18 cellular contexts compared by ENCODE assay signal in genomic region chr2:127118467-127118866, GRCh38. TPM values are rescaled to one million over a fixed set of nuclear protein-coding genes. Genes with fewer than 3 reads are reported as not detected.
DNase-seq lines count a peak whose midpoint lies in the region; ATAC-seq and TF ChIP-seq lines count a peak whose summit lies in the region.
"Had no signal": no experiment of that assay in that cellular context is flagged by ENCODE, and none has a peak within 500 bp of the region (broad histone marks: within the 10 kb centered on the region; RNA-seq: fewer than 3 reads in every experiment).

No MANE protein-coding gene starts in this region.

- no peak overlapping the region for H3K4me2 ChIP-seq in GM23248 (ENCODE audit: unreplicated experiment)
- H3K4me2 ChIP-seq: A549 had no signal

- DNase-seq in Caco-2 = no peak
- peak; percentile 12 for DNase-seq in colonic mucosa
- peak; percentile 42 for DNase-seq in posterior vena cava (ENCODE audit: low spot score)
- DNase-seq in left ventricle myocardium inferior = no peak
- no peak for DNase-seq in GM10266 (ENCODE audit: extremely low spot score)
- no peak for DNase-seq in GM23248
- DNase-seq in gastrocnemius medialis = no peak
- DNase-seq: Calu3; CD4-positive, CD25-positive, alpha-beta regulatory T cell; HCEC 1CT; Karpas-422; MM.1S; NCI-H1930; NCI-H2171 treated with DMSO at 0.1 percent for 48 hours; NCI-H510A had no signal

- peak overlapping the region; percentile 9 for H3K4me3 Mint-ChIP-seq in Caco-2 (ENCODE audit: unreplicated experiment)
- H3K4me3 Mint-ChIP-seq: CD4-positive, CD25-positive, alpha-beta regulatory T cell had no signal

- no peaks in the 10 kb centered on the region for H3K27me3 ChIP-seq in Caco-2 (replicated peaks; ENCODE audit: control insufficient read depth, insufficient read depth, low read length)
- no peaks in the 10 kb centered on the region for H3K27me3 ChIP-seq in colonic mucosa
- H3K27me3 ChIP-seq in layer of hippocampus (ENCODE audit: control insufficient read depth, insufficient read depth, low read length) = no peaks in the 10 kb centered on the region
- H3K27me3 ChIP-seq in left ventricle myocardium inferior (ENCODE audit: low read depth) = peaks cover 25% of the 10 kb centered on the region
- H3K27me3 ChIP-seq in GM23248 (replicated peaks; ENCODE audit: insufficient read depth) = no peaks in the 10 kb centered on the region; the same call in 1 of the 2 replicates
- no peaks in the 10 kb centered on the region for H3K27me3 ChIP-seq in gastrocnemius medialis

- in situ Hi-C loops in GM23248 (cut with MboI) (no loop called here), gastrocnemius medialis (cut with MboI; ENCODE audit: low sequenced_read_pairs in 4 of 4) (no loop called here)

- TF ChIP-seq CTCF in Caco-2 (IDR thresholded peaks at IDR 0.05; ENCODE audit: insufficient read depth in 1 of 2, low read depth in 1 of 2, low read length in 1 of 2, severe bottlenecking in 1 of 2, unreplicated experiment in 1 of 2) (no peak), colonic mucosa (IDR thresholded peaks at IDR 0.05) (no peak), left ventricle myocardium inferior (IDR thresholded peaks at IDR 0.05; ENCODE audit: borderline replicate concordance) (no peak), GM10266 (IDR thresholded peaks at IDR 0.05; ENCODE audit: control insufficient read depth, insufficient read depth, low read depth, missing control alignments) (no peak), gastrocnemius medialis (IDR thresholded peaks at IDR 0.05 in 4 of 5, conservative IDR thresholded peaks at IDR 0.05 in 1 of 5) (no peak)

- POLR2A ChIA-PET in Caco-2 (lab: Charles Lee) = no interaction called here

- H3K9ac ChIP-seq in colonic mucosa (ENCODE audit: low read depth in 2 of 2, low read length in 2 of 2) (no peak overlapping the region), GM23248 (no peak overlapping the region)

- peaks cover 75% of the 10 kb centered on the region for H3K4me1 ChIP-seq in Caco-2
- no peaks in the 10 kb centered on the region for H3K4me1 ChIP-seq in colonic mucosa
- H3K4me1 ChIP-seq in left ventricle myocardium inferior = no peaks in the 10 kb centered on the region
- H3K4me1 ChIP-seq in GM23248 (ENCODE audit: insufficient read depth) = peaks cover 17% of the 10 kb centered on the region
- H3K4me1 ChIP-seq in gastrocnemius medialis = no peaks in the 10 kb centered on the region

- H3K9me3 ChIP-seq in Caco-2 (no peaks in the 10 kb centered on the region), colonic mucosa (no peaks in the 10 kb centered on the region), left ventricle myocardium inferior (replicated peaks) (no peaks in the 10 kb centered on the region), GM23248 (ENCODE audit: low read depth) (no peaks in the 10 kb centered on the region), gastrocnemius medialis (no peaks in the 10 kb centered on the region)
- H3K9me3 ChIP-seq: A549 had no signal

- H3K36me3 ChIP-seq in Caco-2 (ENCODE audit: control insufficient read depth, insufficient read depth, low read length) (no peaks in the 10 kb centered on the region; the same call in none of the 2 replicates), colonic mucosa (no peaks in the 10 kb centered on the region), left ventricle myocardium inferior (no peaks in the 10 kb centered on the region), GM23248 (ENCODE audit: low read depth) (no peaks in the 10 kb centered on the region), gastrocnemius medialis (no peaks in the 10 kb centered on the region)

- H4K20me1 ChIP-seq in GM23248 (ENCODE audit: insufficient read depth) = no peaks in the 10 kb centered on the region

- no peaks in the 10 kb centered on the region for H3K27me3 Mint-ChIP-seq in Caco-2 (ENCODE audit: insufficient read depth, unreplicated experiment)

- H3K9me3 Mint-ChIP-seq in Caco-2 (ENCODE audit: unreplicated experiment) = no peaks in the 10 kb centered on the region

- peaks cover 9% of the 10 kb centered on the region for H3K36me3 Mint-ChIP-seq in Caco-2 (ENCODE audit: insufficient read depth, unreplicated experiment)
- H3K36me3 Mint-ChIP-seq: CD4-positive, CD25-positive, alpha-beta regulatory T cell had no signal

- 0 out of 2 replicates have a peak overlapping the region, but pooled peaks have one; percentile 2 for H3K4me3 ChIP-seq in Caco-2 (ENCODE audit: low read depth, low read length)
- no peak overlapping the region for H3K4me3 ChIP-seq in colonic mucosa
- H3K4me3 ChIP-seq in left ventricle myocardium inferior = no peak overlapping the region
- H3K4me3 ChIP-seq in GM23248 = no peak overlapping the region
- no peak overlapping the region for H3K4me3 ChIP-seq in gastrocnemius medialis
- H3K4me3 ChIP-seq: A549, GM12878 had no signal

- H3K27ac ChIP-seq in colonic mucosa (no peak overlapping the region), layer of hippocampus (ENCODE audit: low read depth, low read length) (peak overlapping the region; percentile 93), left ventricle myocardium inferior (replicated peaks) (no peak overlapping the region), GM23248 (no peak overlapping the region), gastrocnemius medialis (no peak overlapping the region)
- H3K27ac ChIP-seq: A549 had no signal

- CTCF ChIA-PET in Caco-2 (lab: Charles Lee) = no interaction called here

- no TSS peak for BruUV-seq in Caco-2 (replicated peaks; lab: Mats Ljungman, UMichigan)

- no peaks in the 10 kb centered on the region for H3K9me2 ChIP-seq in GM23248 (ENCODE audit: insufficient read depth)

- peaks cover 18% of the 10 kb centered on the region for H3F3A ChIP-seq in GM23248 (ENCODE audit: insufficient read depth)

- TF ChIP-seq POLR2A in gastrocnemius medialis (IDR thresholded peaks at IDR 0.05) = no peak

- intact Hi-C loops in Caco-2 (cut with micrococcal nuclease; ENCODE audit: unreplicated experiment) (loop anchor here (1.0 to 5.0 kb wide), 2 partner anchors 11 to 409 kb away; partner anchors contain the start of genes BIN1 and IWS1), colonic mucosa (cut with DNase I) (no loop called here), posterior vena cava (cut with DNase I) (no loop called here), left ventricle myocardium inferior (cut with micrococcal nuclease) (no loop called here), gastrocnemius medialis (cut with DNase I; ENCODE audit: low total_unique reads) (no loop called here)

- no peak for ATAC-seq in gastrocnemius medialis
- ATAC-seq: A549, GM12878 had no signal

- peaks cover 54% of the 10 kb centered on the region for H3K4me1 Mint-ChIP-seq in Caco-2 (ENCODE audit: low read depth, unreplicated experiment)

- no peaks in the 10 kb centered on the region for H3K79me2 ChIP-seq in GM23248 (ENCODE audit: insufficient read depth)

- H3K27ac Mint-ChIP-seq in Caco-2 (ENCODE audit: unreplicated experiment) = peak overlapping the region; percentile 88
- H3K27ac Mint-ChIP-seq: CD4-positive, CD25-positive, alpha-beta regulatory T cell had no signal

- H2AFZ ChIP-seq in GM23248 = no peak overlapping the region

- 88 to 92% methylated on average over 6 of the region's 6 CpGs for WGBS in GM23248 (ENCODE audit: low coverage in 1 of 2, low lambda C conversion rate in 2 of 2, missing lambda C conversion rate in 2 of 2), 2 experiments

RNA-seq across cellular contexts. Expression of gene BIN1, which starts 11.5 kb away (rescaled TPM):
- total RNA-seq in Caco-2 (2022) (198 and 205 TPM in 2 replicates), colonic mucosa (10 to 100 TPM; 38.5 to 60.8 TPM), posterior vena cava (10 to 100 TPM; 49.2 to 84.8 TPM), left ventricle myocardium inferior (15.8 TPM), gastrocnemius medialis (1,000 to 10,000 TPM; 1,150 to 2,167 (median 1,736) TPM)
- 33.0 and 33.1 TPM in 2 replicates for total RNA-seq in GM23248 (2014; rRNA removed; shearing (Covaris generic))
- 23.9 and 24.3 TPM in 2 replicates for polyA plus RNA-seq in GM23248 (2016; fragmentation: Nextera tagmentation; extraction: Ambion mirVana)

Comparison
In these comparisons a context has a peak if more than half of its experiments do, and no peak if none do; other contexts are left out.
1. DNase-seq: peak in colonic mucosa (single experiment) and posterior vena cava (single experiment); none in Caco-2 (0 of 2), left ventricle myocardium inferior (single experiment), GM10266 (single experiment), GM23248 (single experiment) and gastrocnemius medialis (0 of 2).